In genomic region chr18:57837917-57838548, GRCh38 we compare ENCODE assay signal across 8 cellular contexts. TPM values are rescaled to one million over a fixed set of nuclear protein-coding genes. Genes with fewer than 3 reads are reported as not detected.
DNase-seq lines count a peak whose midpoint lies in the region; ATAC-seq and TF ChIP-seq lines count a peak whose summit lies in the region.

No MANE protein-coding gene starts in this region.

- DNase-seq in GM13976 (ENCODE audit: low spot score) (peak; percentile 38), MV-4-11 (lab: John Stamatoyannopoulos, UW) (peak; percentile 89), iris pigment epithelial cell (ENCODE audit: low read depth) (peak; percentile 69), NCI-H2227 treated with DMSO at 0.1 percent for 48 hours (lab: John Stamatoyannopoulos, UW) (no peak), G401 (ENCODE audit: low spot score) (no peak), superior temporal gyrus (ENCODE audit: extremely low spot score) (no peak), SW480 (ENCODE audit: low spot score) (no peak)

- in situ Hi-C loops in GM13976 (cut with MboI; ENCODE audit: low sequenced_read_pairs, unreplicated experiment): no loop called here
- in situ Hi-C loops in G401 (cut with HindIII; ENCODE audit: low sequenced_read_pairs): no loop called here

- TF ChIP-seq CTCF in GM13976 (IDR thresholded peaks at IDR 0.05; ENCODE audit: borderline replicate concordance, control extremely low read depth, extremely low read depth, insufficient read depth, missing control alignments): no peak

- peak; percentile 78 for ATAC-seq in GM21717 (IDR thresholded peaks at IDR 0.05; ENCODE audit: unreplicated experiment)

RNA-seq across cellular contexts. Expression of gene ATP8B1, which starts 34.9 kb away (rescaled TPM):
- not detected in 2 replicates for total RNA-seq in G401 (2014; rRNA removed; shearing (Covaris generic))

Comparison
In these comparisons a context has a peak if more than half of its experiments do, and no peak if none do; other contexts are left out.
1. DNase-seq: peak in GM13976 (single experiment), MV-4-11 (single experiment) and iris pigment epithelial cell (single experiment); none in NCI-H2227 treated with DMSO at 0.1 percent for 48 hours (single experiment), G401 (single experiment), superior temporal gyrus (single experiment) and SW480 (single experiment).